1 cellular context compared by ENCODE assay signal in the genomic region with DNA sequence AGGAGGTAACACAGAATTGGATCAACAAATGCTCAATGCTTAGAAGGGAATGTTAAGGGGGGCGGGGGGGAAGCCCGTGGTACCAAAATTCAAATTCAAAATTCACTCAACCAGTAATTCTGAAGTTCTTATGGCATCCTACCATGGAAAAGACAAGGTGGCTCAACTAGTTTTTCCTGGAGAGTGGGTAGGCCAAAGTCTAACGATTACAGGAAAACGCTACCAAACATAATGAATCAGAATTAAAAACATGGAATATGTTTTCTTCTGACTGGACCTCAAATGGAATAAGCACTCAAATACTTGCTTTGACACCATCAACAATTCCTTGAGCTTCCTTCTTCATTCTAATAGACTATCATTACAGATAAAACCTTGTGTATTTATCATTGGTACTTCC.
TF ChIP-seq lines count a peak whose summit lies in the region.

No MANE protein-coding gene starts in this region.

TF ChIP-seq in K562, 482 proteins besides CTCF, POLR2A, EP300 and RAD21:
- TF ChIP-seq CEBPB (tag; IDR thresholded peaks at IDR 0.05) (no peak), LEF1 (IDR thresholded peaks at IDR 0.05) (no peak), TAF7 (tag; IDR thresholded peaks at IDR 0.05) (no peak), MCM7 (IDR thresholded peaks at IDR 0.05) (no peak), PTTG1 (tag; IDR thresholded peaks at IDR 0.05; ENCODE audit: low read depth) (no peak), EGR1 (conservative IDR thresholded peaks at IDR 0.05) (no peak), RBFOX2 (IDR thresholded peaks at IDR 0.05; ENCODE audit: low read depth, low read length) (peak; percentile 47), KAT7 (CRISPR knock-in tag; IDR thresholded peaks at IDR 0.05; ENCODE audit: borderline replicate concordance) (0 out of 2 replicates have a peak, but pooled peaks have one; percentile 62)
- TF ChIP-seq, protein P1, sequence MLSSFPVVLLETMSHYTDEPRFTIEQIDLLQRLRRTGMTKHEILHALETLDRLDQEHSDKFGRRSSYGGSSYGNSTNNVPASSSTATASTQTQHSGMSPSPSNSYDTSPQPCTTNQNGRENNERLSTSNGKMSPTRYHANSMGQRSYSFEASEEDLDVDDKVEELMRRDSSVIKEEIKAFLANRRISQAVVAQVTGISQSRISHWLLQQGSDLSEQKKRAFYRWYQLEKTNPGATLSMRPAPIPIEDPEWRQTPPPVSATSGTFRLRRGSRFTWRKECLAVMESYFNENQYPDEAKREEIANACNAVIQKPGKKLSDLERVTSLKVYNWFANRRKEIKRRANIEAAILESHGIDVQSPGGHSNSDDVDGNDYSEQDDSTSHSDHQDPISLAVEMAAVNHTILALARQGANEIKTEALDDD (IDR thresholded peaks at IDR 0.05): no peak
- TF ChIP-seq, protein P2, sequence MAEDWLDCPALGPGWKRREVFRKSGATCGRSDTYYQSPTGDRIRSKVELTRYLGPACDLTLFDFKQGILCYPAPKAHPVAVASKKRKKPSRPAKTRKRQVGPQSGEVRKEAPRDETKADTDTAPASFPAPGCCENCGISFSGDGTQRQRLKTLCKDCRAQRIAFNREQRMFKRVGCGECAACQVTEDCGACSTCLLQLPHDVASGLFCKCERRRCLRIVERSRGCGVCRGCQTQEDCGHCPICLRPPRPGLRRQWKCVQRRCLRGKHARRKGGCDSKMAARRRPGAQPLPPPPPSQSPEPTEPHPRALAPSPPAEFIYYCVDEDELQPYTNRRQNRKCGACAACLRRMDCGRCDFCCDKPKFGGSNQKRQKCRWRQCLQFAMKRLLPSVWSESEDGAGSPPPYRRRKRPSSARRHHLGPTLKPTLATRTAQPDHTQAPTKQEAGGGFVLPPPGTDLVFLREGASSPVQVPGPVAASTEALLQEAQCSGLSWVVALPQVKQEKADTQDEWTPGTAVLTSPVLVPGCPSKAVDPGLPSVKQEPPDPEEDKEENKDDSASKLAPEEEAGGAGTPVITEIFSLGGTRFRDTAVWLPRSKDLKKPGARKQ (CRISPR knock-in tag; IDR thresholded peaks at IDR 0.05): no peak
TF ChIP-seq in K562: peak in this region for 2.
